In the genomic region with DNA sequence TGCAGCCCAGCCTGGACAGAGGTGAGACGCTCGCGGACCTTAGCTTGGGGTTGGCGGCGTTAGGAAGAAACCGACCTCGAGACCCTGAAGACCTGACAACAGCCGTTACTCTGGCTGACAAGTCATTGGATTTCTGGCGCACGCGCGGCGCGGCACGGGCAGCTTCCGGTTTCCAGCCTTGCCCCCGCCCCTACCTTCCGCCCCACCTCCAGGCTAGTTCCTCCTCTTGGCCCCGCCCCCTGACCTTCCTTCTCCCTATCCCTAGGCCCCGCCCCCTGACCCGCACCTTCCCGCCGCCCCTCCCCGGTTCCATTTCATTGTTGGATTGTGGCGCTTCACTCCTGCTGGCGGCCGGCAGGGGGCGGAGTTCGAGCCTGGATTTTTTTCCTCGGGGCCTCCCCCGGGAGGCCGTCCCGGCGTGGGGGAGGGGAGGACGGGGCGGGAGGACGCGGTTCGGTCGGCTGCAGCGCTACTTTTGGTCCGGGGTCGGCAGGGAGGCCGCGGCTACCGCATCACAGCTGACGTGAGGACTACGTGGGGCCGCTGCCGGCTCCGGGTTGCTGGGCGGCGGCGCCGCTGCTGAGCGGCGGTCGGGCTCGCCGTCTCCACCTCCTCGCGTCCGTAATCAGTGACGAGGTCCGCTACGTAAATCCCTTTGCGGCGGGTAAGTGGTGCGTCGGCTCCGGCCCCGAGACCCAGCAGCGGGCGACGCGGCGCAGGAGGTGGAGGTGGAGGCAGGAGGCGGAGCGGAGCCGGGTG, we compare ENCODE assay signal across 8 cellular contexts. TPM values are rescaled to one million over a fixed set of nuclear protein-coding genes. Genes with fewer than 3 reads are reported as not detected.
A peak's percentile ranks its signal among the peaks of the same experiment; 100 is the strongest.
DNase-seq lines count a peak whose midpoint lies in the region; ATAC-seq and TF ChIP-seq lines count a peak whose summit lies in the region.

A gene (plus strand): TSS at position 317 of the 759 bp plus-strand sequence. CDS start 10,990 bp downstream, outside the sequence.

- H2BK5ac ChIP-seq in mesenchymal stem cell (ENCODE audit: low read depth, low read length, poor library complexity, severe bottlenecking): peak within 1 kb of the TSS; percentile 94

- peak within 1 kb of the TSS; percentile 97 for H3K27ac Mint-ChIP-seq in Caco-2 (ENCODE audit: unreplicated experiment)
- H3K27ac Mint-ChIP-seq in effector memory CD8-positive, alpha-beta T cell: peak within 1 kb of the TSS; percentile 99 to 100

- H3K18ac ChIP-seq in mesenchymal stem cell (ENCODE audit: low read depth in 1 of 2, low read length in 2 of 2): peak within 1 kb of the TSS; percentile 98

- H3K9ac ChIP-seq in mesenchymal stem cell (ENCODE audit: low read length): peak within 1 kb of the TSS; percentile 100

- peak; percentile 96 to 99 for TF ChIP-seq CTCF in Caco-2 (IDR thresholded peaks at IDR 0.05; ENCODE audit: insufficient read depth in 1 of 2, low read depth in 1 of 2, low read length in 1 of 2, severe bottlenecking in 1 of 2, unreplicated experiment in 1 of 2)

- peak within 1 kb of the TSS; percentile 88 for H3K4me2 ChIP-seq in mesenchymal stem cell (ENCODE audit: low read length, poor library complexity, severe bottlenecking)

- no peaks in the 10 kb centered on the region for H3K27me3 ChIP-seq in Caco-2 (replicated peaks; ENCODE audit: control insufficient read depth, insufficient read depth, low read length)
- no peaks in the 10 kb centered on the region for H3K27me3 ChIP-seq in mesenchymal stem cell (ENCODE audit: control insufficient read depth in 1 of 2, insufficient read depth in 1 of 2, low read length in 2 of 2)

- H3K4me3 ChIP-seq in Caco-2 (ENCODE audit: low read depth, low read length) (peak within 1 kb of the TSS; percentile 87), mesenchymal stem cell (ENCODE audit: insufficient read depth in 1 of 2, low read depth in 1 of 2, low read length in 2 of 2) (peak within 1 kb of the TSS; percentile 89 to 90)

- H3K9me3 Mint-ChIP-seq in Caco-2 (ENCODE audit: unreplicated experiment): no peaks in the 10 kb centered on the region
- no peaks in the 10 kb centered on the region for H3K9me3 Mint-ChIP-seq in effector memory CD8-positive, alpha-beta T cell

- H3K4me1 ChIP-seq in Caco-2 (peaks cover 9% of the 10 kb centered on the region), mesenchymal stem cell (ENCODE audit: control insufficient read depth, insufficient read depth, low read depth, low read length) (peaks cover 3% of the 10 kb centered on the region)

- peak within 1 kb of the TSS; percentile 87 for H2BK120ac ChIP-seq in mesenchymal stem cell (ENCODE audit: low read depth, low read length)

- H3K9me3 ChIP-seq in Caco-2: no peaks in the 10 kb centered on the region
- no peaks in the 10 kb centered on the region for H3K9me3 ChIP-seq in mesenchymal stem cell (ENCODE audit: control insufficient read depth, low read length)

- peak; percentile 66 for ATAC-seq in GM21360 (IDR thresholded peaks at IDR 0.05; ENCODE audit: unreplicated experiment)
- peak; percentile 79 for ATAC-seq in effector memory CD8-positive, alpha-beta T cell (replicated peaks)

- peak within 1 kb of the TSS; percentile 86 for H4K91ac ChIP-seq in mesenchymal stem cell (ENCODE audit: low read length)

- H2BK15ac ChIP-seq in mesenchymal stem cell (ENCODE audit: low read depth, poor library complexity, severe bottlenecking): peak within 1 kb of the TSS; percentile 60

- H3K4me3 Mint-ChIP-seq in Caco-2 (ENCODE audit: unreplicated experiment): peak within 1 kb of the TSS; percentile 93
- H3K4me3 Mint-ChIP-seq in effector memory CD8-positive, alpha-beta T cell: peak within 1 kb of the TSS; percentile 86 to 93

- peak within 1 kb of the TSS; percentile 78 to 79 for H3K23ac ChIP-seq in mesenchymal stem cell (ENCODE audit: low read length in 2 of 2)

- H3K27me3 Mint-ChIP-seq in Caco-2 (ENCODE audit: insufficient read depth, unreplicated experiment): no peaks in the 10 kb centered on the region
- H3K27me3 Mint-ChIP-seq in effector memory CD8-positive, alpha-beta T cell: no peaks in the 10 kb centered on the region

- no peaks in the 10 kb centered on the region for H3K36me3 ChIP-seq in Caco-2 (ENCODE audit: control insufficient read depth, insufficient read depth, low read length)
- H3K36me3 ChIP-seq in mesenchymal stem cell (ENCODE audit: control insufficient read depth in 1 of 2, insufficient read depth in 2 of 2, low read depth in 1 of 2, low read length in 2 of 2): no peaks in the 10 kb centered on the region

- no TSS peak for BruUV-seq in Caco-2 (replicated peaks; lab: Mats Ljungman, UMichigan)

- H2AK5ac ChIP-seq in mesenchymal stem cell (ENCODE audit: low read length, severe bottlenecking): no peak within 1 kb of the TSS

- H2AFZ ChIP-seq in mesenchymal stem cell (ENCODE audit: low read depth, low read length): peak within 1 kb of the TSS; percentile 99

- CTCF ChIA-PET in Caco-2 (lab: Charles Lee): interaction anchor here (0.6 to 2.7 kb wide), 25 partner anchors 10 to 1390 kb away, joined by 3 to 82 read pairs (median 4); a partner anchor contains a TSS

- H3K27ac ChIP-seq in mesenchymal stem cell (ENCODE audit: low read length, poor library complexity, severe bottlenecking): peak within 1 kb of the TSS; percentile 98

- H3K4me1 Mint-ChIP-seq in Caco-2 (ENCODE audit: low read depth, unreplicated experiment): no peaks in the 10 kb centered on the region
- H3K4me1 Mint-ChIP-seq in effector memory CD8-positive, alpha-beta T cell (ENCODE audit: low read depth in 2 of 2): peaks cover 20 to 23% of the 10 kb centered on the region in 2 donors

- peak; percentile 100 for DNase-seq in Caco-2
- DNase-seq in HT1080 (ENCODE audit: low read depth): peak; percentile 94
- peak; percentile 93 to 98 for DNase-seq in NOMO-1 (lab: John Stamatoyannopoulos, UW; ENCODE audit: unreplicated experiment in 2 of 2)
- DNase-seq in activated CD8-positive, alpha-beta memory T cell treated with anti-CD3 and anti-CD28 coated beads for 4 hours (ENCODE audit: low read depth in 2 of 2): peak; percentile 99 to 100
- DNase-seq in effector memory CD8-positive, alpha-beta T cell: peak; percentile 97 to 99 (median 98)
- DNase-seq in mesenchymal stem cell: peak; percentile 97
- DNase-seq in stimulated activated CD8-positive, alpha-beta memory T cell treated with anti-CD3 and anti-CD28 coated beads, Interleukin-12 subunit alpha, Interleukin-12 subunit beta, amount 100 ng/mL, for 4 hours (ENCODE audit: low read depth): peak; percentile 99

- POLR2A ChIA-PET in Caco-2 (lab: Charles Lee): interaction anchor here (0.6 to 2.1 kb wide), 8 partner anchors 21 to 238 kb away, joined by 3 to 45 read pairs (median 4); a partner anchor contains a TSS

- intact Hi-C loops in Caco-2 (cut with micrococcal nuclease; ENCODE audit: unreplicated experiment): loop anchor here (1.0 to 10.0 kb wide), 5 partner anchors 36 to 378 kb away; a partner anchor contains a TSS

- peak within 1 kb of the TSS; percentile 75 for H4K8ac ChIP-seq in mesenchymal stem cell (ENCODE audit: low read length)

- 2% methylated on average over 50 of the region's 80 CpGs for WGBS in mesenchymal stem cell

- peak within 1 kb of the TSS; percentile 2 to 71 for H2BK12ac ChIP-seq in mesenchymal stem cell (ENCODE audit: low read length in 2 of 2)

- H3K79me1 ChIP-seq in mesenchymal stem cell (replicated peaks; ENCODE audit: low read length, poor library complexity, severe bottlenecking): peaks cover 2% of the 10 kb centered on the region

- peak within 1 kb of the TSS; percentile 86 to 87 for H3K14ac ChIP-seq in mesenchymal stem cell (ENCODE audit: low read length in 2 of 2)

- peak within 1 kb of the TSS; percentile 89 to 94 for H3K4ac ChIP-seq in mesenchymal stem cell (ENCODE audit: low read depth in 1 of 2, low read length in 2 of 2)

- peaks cover 31% of the 10 kb centered on the region for H3K36me3 Mint-ChIP-seq in Caco-2 (ENCODE audit: insufficient read depth, unreplicated experiment)
- H3K36me3 Mint-ChIP-seq in effector memory CD8-positive, alpha-beta T cell (ENCODE audit: insufficient read depth): peaks cover 36% of the 10 kb centered on the region

RNA-seq across cellular contexts. Expression of the gene that starts here (rescaled TPM):
- 24.7 and 26.1 TPM in 2 replicates for total RNA-seq in Caco-2 (2022)
- total RNA-seq in HT1080 (2014; rRNA removed; shearing (Covaris generic)): 81.9 and 96.8 TPM in 2 replicates
- polyA plus RNA-seq in HT1080 (2015; cell fraction: cytosol; rRNA removed): 63.0 and 65.6 TPM in 2 replicates
- 21.5 and 34.6 TPM in 2 replicates for polyA plus RNA-seq in HT1080 (2015; cell fraction: nucleus; rRNA removed)
- polyA plus RNA-seq in mesenchymal stem cell (2013, experiment 1 of 2): 28.2 TPM
- 29.2 TPM for polyA plus RNA-seq in mesenchymal stem cell (2013, experiment 2 of 2)

Comparison
In these comparisons a context has a peak if more than half of its experiments do, and no peak if none do; other contexts are left out.
1. Peak in every context shown above with its lines: DNase-seq, ATAC-seq, H3K4me3 ChIP-seq and H3K27ac ChIP-seq.